In the genomic region with DNA sequence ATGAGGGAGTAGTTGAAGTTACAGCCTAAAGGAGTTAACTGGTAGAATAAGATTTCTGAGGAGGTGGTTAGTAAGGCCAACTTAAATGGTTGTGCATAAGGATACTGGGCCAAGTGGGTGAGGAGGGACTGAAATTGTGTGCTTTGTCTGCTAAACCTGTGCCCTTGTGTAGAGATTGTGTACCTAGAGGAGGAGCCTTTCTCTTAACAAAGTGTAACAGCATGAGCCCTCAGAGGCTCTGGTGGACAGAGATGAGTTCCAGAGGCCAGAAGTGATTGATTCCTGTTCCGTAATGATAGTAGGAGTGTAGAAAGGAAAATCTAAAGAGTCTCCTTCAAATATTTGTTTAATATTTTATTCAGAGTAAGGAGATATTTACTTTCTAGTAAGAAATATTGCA, we compare ENCODE assay signal across 16 cellular contexts.
DNase-seq lines count a peak whose midpoint lies in the region.
"Had no signal": no experiment of that assay in that cellular context is flagged by ENCODE, and none has a peak within 500 bp of the region (broad histone marks: within the 10 kb centered on the region; RNA-seq: fewer than 3 reads in every experiment).

No MANE protein-coding gene starts in this region.

- H3K27ac ChIP-seq in caudate nucleus (ENCODE audit: low read depth, low read length), result no peak overlapping the region
- H3K27ac ChIP-seq: 22Rv1, A549, C4-2B had no signal

- peak; percentile 13 for DNase-seq in DMS53 (lab: John Stamatoyannopoulos, UW)
- no peak for DNase-seq in DMS53 treated with DMSO at 0.1 percent for 48 hours (lab: John Stamatoyannopoulos, UW; ENCODE audit: unreplicated experiment)
- peak; percentile 1 for DNase-seq in NCI-H69 (lab: John Stamatoyannopoulos, UW)
- peak; percentile 21 for DNase-seq in iPS-NIHi11 (ENCODE audit: low spot score)
- DNase-seq in caudate nucleus (lab: John Stamatoyannopoulos, UW), result no peak
- DNase-seq in stimulated activated CD4-positive, alpha-beta T cell treated with anti-CD3 and anti-CD28 coated beads, Interleukin-1b, Interleukin-23, amount 100 ng/mL, for 48 hours, result no peak
- no peak for DNase-seq in activated naive CD4-positive, alpha-beta T cell treated with anti-CD3 and anti-CD28 coated beads, Interleukin-2, amount 50 U/mL, for 16 hours
- DNase-seq: AML-193; Caco-2; CD4-positive, alpha-beta T cell; DND-41; EL; HFFc6 had no signal

Comparison
In these comparisons a context has a peak if more than half of its experiments do, and no peak if none do; other contexts are left out.
1. DNase-seq: peak in DMS53 (single experiment), NCI-H69 (single experiment) and iPS-NIHi11 (single experiment); none in DMS53 treated with DMSO at 0.1 percent for 48 hours (single experiment), caudate nucleus (0 of 61), stimulated activated CD4-positive, alpha-beta T cell treated with anti-CD3 and anti-CD28 coated beads, Interleukin-1b, Interleukin-23, amount 100 ng/mL, for 48 hours (single experiment) and activated naive CD4-positive, alpha-beta T cell treated with anti-CD3 and anti-CD28 coated beads, Interleukin-2, amount 50 U/mL, for 16 hours (single experiment).